8 cellular contexts compared by ENCODE assay signal in the genomic region with DNA sequence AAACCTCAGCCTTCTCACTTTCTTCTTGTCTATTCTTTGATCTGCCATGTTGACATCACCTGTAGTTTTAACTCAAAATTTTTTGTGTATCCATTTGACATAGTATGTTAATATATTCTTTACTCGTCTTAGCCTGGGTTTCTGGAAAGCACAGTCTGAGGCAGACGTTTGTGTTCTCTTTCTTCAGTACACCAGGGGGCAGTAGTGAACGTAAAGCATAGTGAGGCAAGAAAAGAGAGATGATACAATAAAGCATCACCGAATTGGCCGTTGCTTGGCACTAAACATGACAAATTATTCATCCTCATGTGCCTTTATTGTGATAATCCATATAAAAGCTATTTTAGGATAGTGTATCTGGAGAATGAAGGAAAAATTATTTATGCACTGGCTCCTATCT.
DNase-seq lines count a peak whose midpoint lies in the region; ATAC-seq, FAIRE-seq and TF ChIP-seq lines count a peak whose summit lies in the region.

No MANE protein-coding gene starts in this region.

- H3K36me3 Mint-ChIP-seq in stimulated activated effector memory CD8-positive, alpha-beta T cell treated with anti-CD3 and anti-CD28 coated beads, Interleukin-12 subunit alpha, Interleukin-12 subunit beta, amount 100 ng/mL, for 72 hours = no peaks in the 10 kb centered on the region

- no peak overlapping the region for H3K4me3 Mint-ChIP-seq in stimulated activated effector memory CD8-positive, alpha-beta T cell treated with anti-CD3 and anti-CD28 coated beads, Interleukin-12 subunit alpha, Interleukin-12 subunit beta, amount 100 ng/mL, for 72 hours

- H3K36me3 ChIP-seq in WERI-Rb-1 = no peaks in the 10 kb centered on the region
- no peaks in the 10 kb centered on the region for H3K36me3 ChIP-seq in iPS DF 6.9 (ENCODE audit: control insufficient read depth, insufficient read depth, low read length)

- H3K4me3 ChIP-seq in WERI-Rb-1 (ENCODE audit: low read depth, low read length) (no peak overlapping the region), iPS DF 6.9 (ENCODE audit: low read length) (no peak overlapping the region)

- WGBS in iPS DF 6.9 (ENCODE audit: insufficient coverage, insufficient read length) = no CpG with 5 or more reads among the region's 5 CpGs

- H3K4me1 ChIP-seq in iPS DF 6.9 (ENCODE audit: control insufficient read depth, insufficient read depth, low read length) = no peaks in the 10 kb centered on the region

- no peaks in the 10 kb centered on the region for H3K27me3 ChIP-seq in WERI-Rb-1 (ENCODE audit: insufficient read depth, low read depth, severe bottlenecking)
- no peaks in the 10 kb centered on the region for H3K27me3 ChIP-seq in iPS DF 6.9 (ENCODE audit: control insufficient read depth, insufficient read depth, low read length)

- ATAC-seq in GM19455 (IDR thresholded peaks at IDR 0.05; ENCODE audit: unreplicated experiment) = peak; percentile 72
- no peak for ATAC-seq in stimulated activated naive CD8-positive, alpha-beta T cell treated with anti-CD3 and anti-CD28 coated beads, Interleukin-15, Interleukin-2, amounts not matched to agents 100 U/mL and 50 U/mL, for 24 hours
- ATAC-seq in stimulated activated effector memory CD8-positive, alpha-beta T cell treated with anti-CD3 and anti-CD28 coated beads, Interleukin-12 subunit alpha, Interleukin-12 subunit beta, amount 100 ng/mL, for 72 hours = no peak

- FAIRE-seq in urothelium cell line (lab: Jason Lieb, UNC) = no peak

- peak; percentile 59; the same call in 1 of the 2 replicates for TF ChIP-seq CTCF in WERI-Rb-1 (IDR thresholded peaks at IDR 0.05; ENCODE audit: low read depth, low read length)

- no peak overlapping the region for H3K27ac Mint-ChIP-seq in stimulated activated effector memory CD8-positive, alpha-beta T cell treated with anti-CD3 and anti-CD28 coated beads, Interleukin-12 subunit alpha, Interleukin-12 subunit beta, amount 100 ng/mL, for 72 hours

- no peaks in the 10 kb centered on the region for H3K9me3 ChIP-seq in WERI-Rb-1 (ENCODE audit: severe bottlenecking)
- no peaks in the 10 kb centered on the region for H3K9me3 ChIP-seq in iPS DF 6.9 (ENCODE audit: control insufficient read depth, insufficient read depth, low read length)

- H3K9me3 Mint-ChIP-seq in stimulated activated effector memory CD8-positive, alpha-beta T cell treated with anti-CD3 and anti-CD28 coated beads, Interleukin-12 subunit alpha, Interleukin-12 subunit beta, amount 100 ng/mL, for 72 hours = no peaks in the 10 kb centered on the region

- H3K4me1 Mint-ChIP-seq in stimulated activated effector memory CD8-positive, alpha-beta T cell treated with anti-CD3 and anti-CD28 coated beads, Interleukin-12 subunit alpha, Interleukin-12 subunit beta, amount 100 ng/mL, for 72 hours = no peaks in the 10 kb centered on the region

- DNase-seq in COLO829 (ENCODE audit: low spot score) (peak; percentile 57), MV-4-11 (lab: John Stamatoyannopoulos, UW) (peak; percentile 6), WERI-Rb-1 (no peak), iPS DF 6.9 (ENCODE audit: low read depth, low spot score) (peak; percentile 9), urothelium cell line (ENCODE audit: low spot score) (peak; percentile 41)
- no peak for DNase-seq in stimulated activated naive CD8-positive, alpha-beta T cell treated with anti-CD3 and anti-CD28 coated beads, Interleukin-15, Interleukin-2, amounts not matched to agents 100 U/mL and 50 U/mL, for 24 hours
- no peak for DNase-seq in stimulated activated effector memory CD8-positive, alpha-beta T cell treated with anti-CD3 and anti-CD28 coated beads, Interleukin-12 subunit alpha, Interleukin-12 subunit beta, amount 100 ng/mL, for 72 hours (ENCODE audit: low spot score in 2 of 2)

- H3K27ac ChIP-seq in WERI-Rb-1 = no peak overlapping the region
- H3K27ac ChIP-seq in iPS DF 6.9 (ENCODE audit: low read length) = no peak overlapping the region

Comparison
In these comparisons a context has a peak if more than half of its experiments do, and no peak if none do; other contexts are left out.
1. DNase-seq: peak in COLO829 (single experiment), MV-4-11 (single experiment), iPS DF 6.9 (single experiment) and urothelium cell line (single experiment); none in WERI-Rb-1 (single experiment), stimulated activated naive CD8-positive, alpha-beta T cell treated with anti-CD3 and anti-CD28 coated beads, Interleukin-15, Interleukin-2, amounts not matched to agents 100 U/mL and 50 U/mL, for 24 hours (single experiment) and stimulated activated effector memory CD8-positive, alpha-beta T cell treated with anti-CD3 and anti-CD28 coated beads, Interleukin-12 subunit alpha, Interleukin-12 subunit beta, amount 100 ng/mL, for 72 hours (0 of 2).